ENCODE assay signal across 8 cellular contexts in the genomic region with DNA sequence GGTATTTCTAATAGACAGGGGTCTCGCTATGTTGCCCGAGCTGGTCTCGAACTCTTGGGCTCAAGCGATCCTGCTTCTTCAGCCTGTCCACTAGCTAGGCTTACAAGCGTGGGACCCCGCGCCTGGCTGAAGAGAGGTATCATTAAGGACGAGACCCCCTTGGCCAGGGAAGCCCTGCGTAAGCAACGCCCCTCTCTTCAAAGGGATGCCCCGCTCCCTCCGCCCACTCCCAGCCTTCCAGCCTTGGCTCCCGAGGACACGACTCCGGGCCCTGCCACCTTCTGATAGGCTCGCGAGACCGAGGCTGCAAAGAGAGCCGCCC. TPM values are rescaled to one million over a fixed set of nuclear protein-coding genes. Genes with fewer than 3 reads are reported as not detected.
DNase-seq lines count a peak whose midpoint lies in the region; ATAC-seq and TF ChIP-seq lines count a peak whose summit lies in the region.

No MANE protein-coding gene starts in this region.

- no peaks in the 10 kb centered on the region for H3K9me3 Mint-ChIP-seq in activated T-cell treated with anti-CD3 and anti-CD28 coated beads, Interleukin-2, amount 50 U/mL, for 4 hours
- H3K9me3 Mint-ChIP-seq in natural killer cell = no peaks in the 10 kb centered on the region

- H3K27ac Mint-ChIP-seq in natural killer cell = peak overlapping the region; percentile 95 to 96

- intact Hi-C loops in natural killer cell (cut with micrococcal nuclease) = loop anchor here (1.0 to 10.0 kb wide), 5 partner anchors 38 to 129 kb away; a partner anchor contains a TSS

- H3K4me1 ChIP-seq in NT2/D1 (ENCODE audit: insufficient read depth, insufficient read length) = peaks cover 4% of the 10 kb centered on the region
- peaks cover 14 to 28% of the 10 kb centered on the region in 2 donors for H3K4me1 ChIP-seq in duodenal mucosa (ENCODE audit: control insufficient read depth in 1 of 2, insufficient read depth in 2 of 2, low read length in 2 of 2)

- DNase-seq in activated T-cell treated with anti-CD3 and anti-CD28 coated beads, Interleukin-2, amount 50 U/mL, for 4 hours = no peak
- no peak for DNase-seq in activated T-cell treated with anti-CD3 and anti-CD28 coated beads, Interleukin-2, amount 50 U/mL, for 1 hour
- DNase-seq in NT2/D1 (ENCODE audit: low read depth, low spot score) (peak; percentile 97), natural killer cell (no peak), globus pallidus (ENCODE audit: low spot score) (no peak), RKO (ENCODE audit: low spot score) (no peak)

- peak overlapping the region; percentile 92 for H3K9ac ChIP-seq in NT2/D1 (ENCODE audit: insufficient read length, low read depth)
- H3K9ac ChIP-seq in duodenal mucosa (ENCODE audit: low read depth in 1 of 2, low read length in 2 of 2) = peak overlapping the region; percentile 69 to 93

- H3K36me3 ChIP-seq in NT2/D1 (ENCODE audit: insufficient read depth, insufficient read length, low read length) = peaks cover 10% of the 10 kb centered on the region
- no peaks in the 10 kb centered on the region for H3K36me3 ChIP-seq in duodenal mucosa (ENCODE audit: control insufficient read depth in 1 of 2, insufficient read depth in 2 of 2, low read length in 2 of 2)

- no peaks in the 10 kb centered on the region for H3K36me3 Mint-ChIP-seq in activated T-cell treated with anti-CD3 and anti-CD28 coated beads, Interleukin-2, amount 50 U/mL, for 4 hours (ENCODE audit: insufficient read depth)
- H3K36me3 Mint-ChIP-seq in natural killer cell = no peaks in the 10 kb centered on the region

- H3K27me3 Mint-ChIP-seq in activated T-cell treated with anti-CD3 and anti-CD28 coated beads, Interleukin-2, amount 50 U/mL, for 4 hours (ENCODE audit: low read depth) = no peaks in the 10 kb centered on the region
- H3K27me3 Mint-ChIP-seq in natural killer cell (ENCODE audit: low read depth in 2 of 2) = no peaks in the 10 kb centered on the region

- peak overlapping the region; percentile 95 for H3K4me3 Mint-ChIP-seq in activated T-cell treated with anti-CD3 and anti-CD28 coated beads, Interleukin-2, amount 50 U/mL, for 4 hours
- H3K4me3 Mint-ChIP-seq in natural killer cell = peak overlapping the region; percentile 98

- peaks cover 26% of the 10 kb centered on the region for H3K4me1 Mint-ChIP-seq in activated T-cell treated with anti-CD3 and anti-CD28 coated beads, Interleukin-2, amount 50 U/mL, for 4 hours (ENCODE audit: low read depth)
- peaks cover 18 to 29% of the 10 kb centered on the region in 2 donors for H3K4me1 Mint-ChIP-seq in natural killer cell

- H3K4me3 ChIP-seq in NT2/D1 (ENCODE audit: insufficient read length, low read depth) = peak overlapping the region; percentile 73
- peak overlapping the region; percentile 88 to 96 for H3K4me3 ChIP-seq in duodenal mucosa (ENCODE audit: low read depth in 1 of 2, low read length in 2 of 2)

- H3K27me3 ChIP-seq in NT2/D1 (ENCODE audit: insufficient read depth, insufficient read length) = no peaks in the 10 kb centered on the region
- H3K27me3 ChIP-seq in duodenal mucosa (ENCODE audit: control insufficient read depth in 1 of 2, insufficient read depth in 2 of 2, low read length in 2 of 2) = no peaks in the 10 kb centered on the region

- H3K9me3 ChIP-seq in NT2/D1 (ENCODE audit: insufficient read depth, low read length) = no peaks in the 10 kb centered on the region
- H3K9me3 ChIP-seq in duodenal mucosa (ENCODE audit: control insufficient read depth in 1 of 2, low read length in 2 of 2) = no peaks in the 10 kb centered on the region

- H3K27ac ChIP-seq in duodenal mucosa (ENCODE audit: low read depth, low read length) = peak overlapping the region; percentile 97

- TF ChIP-seq CTCF in natural killer cell (IDR thresholded peaks at IDR 0.05) = no peak

- ATAC-seq in activated T-cell treated with anti-CD3 and anti-CD28 coated beads, Interleukin-2, amount 50 U/mL, for 4 hours = no peak
- ATAC-seq in natural killer cell = no peak
- no peak for ATAC-seq in HG02759 (IDR thresholded peaks at IDR 0.05; ENCODE audit: unreplicated experiment)

RNA-seq across cellular contexts. Expression of a gene that starts 0.2 kb away (rescaled TPM):
- total RNA-seq in activated T-cell treated with anti-CD3 and anti-CD28 coated beads, Interleukin-2, amount 50 U/mL, for 4 hours = 1 to 10 TPM; 4.9 to 6.4 (median 6.3) TPM
- 1 to 10 TPM; 6.8 to 9.7 (median 7.4) TPM for total RNA-seq in natural killer cell

RNA-seq across cellular contexts. Expression of a gene that starts 4.2 kb away (rescaled TPM):
- total RNA-seq in activated T-cell treated with anti-CD3 and anti-CD28 coated beads, Interleukin-2, amount 50 U/mL, for 4 hours = 10 to 100 TPM; 32.0 to 38.1 (median 34.8) TPM
- total RNA-seq in natural killer cell = 100 to 1,000 TPM; 188 to 237 (median 215) TPM

RNA-seq across cellular contexts. Expression of a gene that starts 31.6 kb away (rescaled TPM):
- total RNA-seq in activated T-cell treated with anti-CD3 and anti-CD28 coated beads, Interleukin-2, amount 50 U/mL, for 4 hours = 1 to 10 TPM; 5.4 to 9.4 (median 7.1) TPM
- total RNA-seq in natural killer cell = 10 to 100 TPM; 16.7 to 18.6 (median 16.8) TPM

RNA-seq across cellular contexts. Expression of a gene that starts 38.3 kb away (rescaled TPM):
- total RNA-seq in activated T-cell treated with anti-CD3 and anti-CD28 coated beads, Interleukin-2, amount 50 U/mL, for 4 hours = 100 to 1,000 TPM; 346 to 393 (median 391) TPM
- 100 to 1,000 TPM in 2 of 3 donors, 10 to 100 TPM in 1; 90.8 to 123 (median 111) TPM for total RNA-seq in natural killer cell

RNA-seq across cellular contexts. Expression of a gene that starts 47.7 kb away (rescaled TPM):
- total RNA-seq in activated T-cell treated with anti-CD3 and anti-CD28 coated beads, Interleukin-2, amount 50 U/mL, for 4 hours = 1 to 10 TPM; 6.1 to 6.7 (median 6.6) TPM
- total RNA-seq in natural killer cell = 1 to 10 TPM; 2.3 to 3.1 (median 2.6) TPM

Comparison
In these comparisons a context has a peak if more than half of its experiments do, and no peak if none do; other contexts are left out.
1. RNA of a gene that starts 4.2 kb away (total RNA-seq): 188 to 237 TPM in natural killer cell; 32.0 to 38.1 TPM in activated T-cell treated with anti-CD3 and anti-CD28 coated beads, Interleukin-2, amount 50 U/mL, for 4 hours; every median in the first group is over 4 times any median in the second.